Comparison of ENCODE assay signal across 24 cellular contexts in genomic region chr7:65459438-65459837, GRCh38.
DNase-seq lines count a peak whose midpoint lies in the region; ATAC-seq, FAIRE-seq and TF ChIP-seq lines count a peak whose summit lies in the region.
"Had no signal": no experiment of that assay in that cellular context is flagged by ENCODE, and none has a peak within 500 bp of the region (broad histone marks: within the 10 kb centered on the region; RNA-seq: fewer than 3 reads in every experiment).

No MANE protein-coding gene starts in this region.

- WGBS in K562 (ENCODE audit: insufficient coverage, low coverage, missing lambda C conversion rate) = 3% methylated on average over 4 of the region's 4 CpGs

- ATAC-seq in K562 (no peak), left ventricle myocardium superior (no peak)
- no peak for ATAC-seq in CD8-positive, alpha-beta T cell
- ATAC-seq in activated CD4-positive, CD25-positive, alpha-beta regulatory T cell treated with anti-CD3 and anti-CD28 coated beads, Interleukin-2, amount 50 U/mL, for 24 hours = no peak

- H3K4me2 ChIP-seq in K562 (ENCODE audit: insufficient read depth, low read length) = no peak overlapping the region
- H3K4me2 ChIP-seq: BLaER1 had no signal

- H3K9me3 Mint-ChIP-seq in CD8-positive, alpha-beta T cell = no peaks in the 10 kb centered on the region

- FAIRE-seq in K562 (lab: Jason Lieb, UNC) (no peak), urothelium cell line (lab: Jason Lieb, UNC) (peak; percentile 27)
- FAIRE-seq: A204.1, D721Med, G401.6, GM12891, GM19239 had no signal

- H3K4me3 ChIP-seq in K562 = no peak overlapping the region
- H3K4me3 ChIP-seq in CD8-positive, alpha-beta T cell (ENCODE audit: low read depth, low read length) = no peak overlapping the region
- H3K4me3 ChIP-seq: BLaER1 had no signal

- no peaks in the 10 kb centered on the region for H3K27me3 ChIP-seq in K562 (ENCODE audit: control insufficient read depth in 2 of 2, insufficient read depth in 2 of 2, low read length in 2 of 2)
- H3K27me3 ChIP-seq in CD8-positive, alpha-beta T cell (ENCODE audit: insufficient read depth, low read length) = no peaks in the 10 kb centered on the region
- H3K27me3 ChIP-seq: BE2C, BLaER1 had no signal

- H3K27me3 Mint-ChIP-seq in CD8-positive, alpha-beta T cell (ENCODE audit: low read depth) = peaks cover 4% of the 10 kb centered on the region

- intact Hi-C loops in K562 (cut with micrococcal nuclease) = no loop called here
- intact Hi-C loops in left ventricle myocardium superior (cut with micrococcal nuclease) = no loop called here
- intact Hi-C loops in CD8-positive, alpha-beta T cell (cut with DNase I, micrococcal nuclease) = no loop called here

- no peak for TF ChIP-seq POLR2A in K562 (conservative IDR thresholded peaks at IDR 0.05)

- no peaks in the 10 kb centered on the region for H3K9me1 ChIP-seq in K562 (ENCODE audit: control insufficient read depth, insufficient read depth, low read length)

- H3K36me3 Mint-ChIP-seq in CD8-positive, alpha-beta T cell = no peaks in the 10 kb centered on the region
- H3K36me3 Mint-ChIP-seq: CD14-positive monocyte; CD4-positive, alpha-beta memory T cell; CD4-positive, CD25-positive, alpha-beta regulatory T cell had no signal

- H3K9me3 ChIP-seq in K562 (replicated peaks; ENCODE audit: control insufficient read depth, insufficient read depth, low read depth, low read length) = no peaks in the 10 kb centered on the region
- H3K9me3 ChIP-seq in CD8-positive, alpha-beta T cell (ENCODE audit: low read length) = no peaks in the 10 kb centered on the region
- H3K9me3 ChIP-seq: BE2C, BLaER1, Caco-2 had no signal

- H3K4me1 Mint-ChIP-seq in CD8-positive, alpha-beta T cell (ENCODE audit: low read depth) = peaks cover 14% of the 10 kb centered on the region
- H3K4me1 Mint-ChIP-seq: CD14-positive monocyte had no signal

- in situ Hi-C loops in K562 (cut with MboI) = no loop called here

- H3K9ac ChIP-seq in K562 (ENCODE audit: insufficient read depth in 1 of 2, low read depth in 2 of 2, low read length in 2 of 2) = no peak overlapping the region
- H3K9ac ChIP-seq: BLaER1 had no signal

- H3K36me3 ChIP-seq in K562 (ENCODE audit: control insufficient read depth, insufficient read depth, low read length) = no peaks in the 10 kb centered on the region
- H3K36me3 ChIP-seq in CD8-positive, alpha-beta T cell (ENCODE audit: insufficient read depth, low read length) = no peaks in the 10 kb centered on the region
- H3K36me3 ChIP-seq: BE2C, BLaER1 had no signal

- no peak for TF ChIP-seq RAD21 in K562 (CRISPR knock-in tag; conservative IDR thresholded peaks at IDR 0.05 in 1 of 2, IDR thresholded peaks at IDR 0.05 in 1 of 2)

- no peak overlapping the region for H2AFZ ChIP-seq in K562 (ENCODE audit: low read depth, low read length)

- no peak overlapping the region for H3K4me3 Mint-ChIP-seq in CD8-positive, alpha-beta T cell
- H3K4me3 Mint-ChIP-seq: CD14-positive monocyte; CD4-positive, alpha-beta memory T cell; CD4-positive, CD25-positive, alpha-beta regulatory T cell had no signal

- no peak overlapping the region for H3K27ac Mint-ChIP-seq in CD8-positive, alpha-beta T cell
- H3K27ac Mint-ChIP-seq: CD14-positive monocyte; CD4-positive, alpha-beta memory T cell; CD4-positive, CD25-positive, alpha-beta regulatory T cell had no signal

- CTCF ChIA-PET in K562 (lab: Yijun Ruan, JAX; ENCODE audit: low intra/inter-chr PET ratio) = no interaction called here
- CTCF ChIA-PET in CD8-positive, alpha-beta T cell (lab: Charles Lee) = no interaction called here

- no peak for TF ChIP-seq EP300 in K562 (IDR thresholded peaks at IDR 0.05; ENCODE audit: low read length)

- TF ChIP-seq CTCF in K562 (IDR thresholded peaks at IDR 0.05 in 2 of 3, conservative IDR thresholded peaks at IDR 0.05 in 1 of 3; ENCODE audit: insufficient read depth in 2 of 3, low read depth in 1 of 3, low read length in 3 of 3) = no peak
- no peak for TF ChIP-seq CTCF in CD8-positive, alpha-beta T cell (IDR thresholded peaks at IDR 0.05)

- H3K79me2 ChIP-seq in K562 (ENCODE audit: control insufficient read depth, insufficient read depth, low read length) = no peaks in the 10 kb centered on the region

- POLR2A ChIA-PET in K562 (lab: Yijun Ruan, JAX) = no interaction called here
- POLR2A ChIA-PET in CD8-positive, alpha-beta T cell (lab: Charles Lee) = no interaction called here

- H3K4me1 ChIP-seq in K562 (replicated peaks in 1 of 2; ENCODE audit: control insufficient read depth in 2 of 2, insufficient read depth in 2 of 2, low read length in 2 of 2) = no peaks in the 10 kb centered on the region
- no peaks in the 10 kb centered on the region for H3K4me1 ChIP-seq in CD8-positive, alpha-beta T cell (ENCODE audit: insufficient read depth, low read length)
- H3K4me1 ChIP-seq: BE2C, BLaER1, Caco-2 had no signal

- DNase-seq in A172 (ENCODE audit: low spot score) (peak; percentile 25), NCI-H226 (peak; percentile 49), K562 (ENCODE audit: extremely low read depth in 1 of 4, low spot score in 3 of 4) (no peak), urothelium cell line (ENCODE audit: low spot score) (no peak), left ventricle myocardium superior (no peak)
- DNase-seq in CD8-positive, alpha-beta T cell = no peak
- DNase-seq: ACHN; BE2C; C1 segment of cervical spinal cord; Caco-2; Calu3; CD4-positive, alpha-beta memory T cell; CD4-positive, CD25-positive, alpha-beta regulatory T cell; DMS79 treated with DMSO at 0.1 percent for 48 hours; GF-D8 had no signal

- no TSS peak for BruUV-seq in K562 (replicated peaks; lab: Mats Ljungman, UMichigan)

- H3K27ac ChIP-seq in K562 (ENCODE audit: extremely low read depth, low read depth, low read length) = no peak overlapping the region
- no peak overlapping the region for H3K27ac ChIP-seq in CD8-positive, alpha-beta T cell (ENCODE audit: low read depth, low read length)
- H3K27ac ChIP-seq: 22Rv1, BLaER1 had no signal

- H4K20me1 ChIP-seq in K562 (replicated peaks; ENCODE audit: control insufficient read depth, insufficient read depth, low read length) = no peaks in the 10 kb centered on the region
- H4K20me1 ChIP-seq: BLaER1 had no signal

TF ChIP-seq in K562, 482 proteins besides CTCF, POLR2A, EP300 and RAD21:
- TF ChIP-seq PKNOX1 (IDR thresholded peaks at IDR 0.05) = peak; percentile 58
- no peak for TF ChIP-seq ZBTB33 (CRISPR knock-in tag; IDR thresholded peaks at IDR 0.05)
- TF ChIP-seq MLX (CRISPR knock-in tag; conservative IDR thresholded peaks at IDR 0.05) = no peak
- no peak for TF ChIP-seq ZNF717 (CRISPR knock-in tag; IDR thresholded peaks at IDR 0.05)
- TF ChIP-seq SFPQ (IDR thresholded peaks at IDR 0.05; ENCODE audit: low read depth, low read length) = no peak

Comparison
In these comparisons a context has a peak if more than half of its experiments do, and no peak if none do; other contexts are left out.
1. DNase-seq: peak in A172 (single experiment) and NCI-H226 (single experiment); none in K562 (0 of 4), urothelium cell line (single experiment), left ventricle myocardium superior (single experiment) and CD8-positive, alpha-beta T cell (0 of 7).